In the genomic region with DNA sequence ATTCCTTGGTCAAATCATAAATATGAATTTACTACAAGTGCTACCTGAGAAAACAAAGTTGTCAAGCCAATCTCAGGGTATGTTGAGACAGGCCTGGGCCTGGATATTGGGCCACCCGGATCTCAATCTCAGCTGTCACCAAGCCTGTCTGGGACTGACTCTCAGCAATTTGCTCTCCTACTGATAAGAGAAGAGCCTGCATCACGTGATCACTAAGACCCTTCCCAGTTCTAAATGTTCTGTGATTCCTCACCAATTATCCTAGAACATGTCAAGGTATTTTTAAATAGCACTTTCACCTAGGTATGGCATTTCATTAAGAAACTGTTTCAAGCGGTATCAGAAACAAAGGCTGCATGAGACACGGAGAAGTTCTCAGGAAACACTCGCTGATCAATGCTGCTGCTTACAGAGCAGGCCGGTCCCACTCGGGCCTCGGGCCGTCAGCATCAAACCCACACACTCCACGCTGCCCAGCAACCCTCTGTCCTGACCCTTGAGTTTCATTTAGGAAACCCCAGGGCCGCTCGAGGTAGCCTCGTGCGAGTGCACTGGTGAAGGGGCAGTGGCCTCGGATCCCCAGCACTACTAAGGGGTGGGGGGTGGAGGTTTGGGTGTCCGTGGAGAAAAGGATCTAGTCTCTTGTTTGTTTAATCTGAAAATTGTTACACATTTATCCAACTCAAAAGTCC, we compare ENCODE assay signal across 9 cellular contexts. TPM values are rescaled to one million over a fixed set of nuclear protein-coding genes. Genes with fewer than 3 reads are reported as not detected.
DNase-seq lines count a peak whose midpoint lies in the region; ATAC-seq, FAIRE-seq and TF ChIP-seq lines count a peak whose summit lies in the region.
"Had no signal": no experiment of that assay in that cellular context is flagged by ENCODE, and none has a peak within 500 bp of the region (broad histone marks: within the 10 kb centered on the region; RNA-seq: fewer than 3 reads in every experiment).

No MANE protein-coding gene starts in this region.

- no peak for FAIRE-seq in bronchial epithelial cell (lab: Jason Lieb, UNC)

- peaks cover 49% of the 10 kb centered on the region for H3K4me1 Mint-ChIP-seq in memory B cell

- TF ChIP-seq POLR2A in upper lobe of left lung (IDR thresholded peaks at IDR 0.05) = peak in 1 of 4 donors; percentile 11

- H3K27ac Mint-ChIP-seq in memory B cell = peak overlapping the region; percentile 100

- H3K27me3 ChIP-seq in bronchial epithelial cell (ENCODE audit: control insufficient read depth, insufficient read depth, low read length) (no peaks in the 10 kb centered on the region), upper lobe of left lung (no peaks in the 10 kb centered on the region)

- peaks cover 53 to 66% (median 59%) of the 10 kb centered on the region in 4 donors for H3K4me1 ChIP-seq in upper lobe of left lung

- H3K36me3 ChIP-seq in bronchial epithelial cell (ENCODE audit: control insufficient read depth, insufficient read depth, low read length) = peaks cover 31% of the 10 kb centered on the region
- peaks cover 30 to 68% (median 45%) of the 10 kb centered on the region in 4 donors for H3K36me3 ChIP-seq in upper lobe of left lung

- H3K27ac ChIP-seq in upper lobe of left lung = peak overlapping the region; percentile 100

- no peak for TF ChIP-seq EP300 in upper lobe of left lung (IDR thresholded peaks at IDR 0.05)

- H3K4me3 ChIP-seq in bronchial epithelial cell (ENCODE audit: low read depth, low read length) (peak overlapping the region; percentile 97), upper lobe of left lung (peak overlapping the region; percentile 65 to 91 (median 78))

- no peaks in the 10 kb centered on the region for H3K27me3 Mint-ChIP-seq in memory B cell

- WGBS in upper lobe of left lung, 2 donors = 52 to 56% methylated on average over 16 of the region's 16 CpGs

- H3K9me3 Mint-ChIP-seq in memory B cell = no peaks in the 10 kb centered on the region

- peaks cover 51% of the 10 kb centered on the region for H3K36me3 Mint-ChIP-seq in memory B cell

- TF ChIP-seq CTCF in bronchial epithelial cell (IDR thresholded peaks at IDR 0.05; ENCODE audit: insufficient read depth, low read length, severe bottlenecking) (no peak), upper lobe of left lung (IDR thresholded peaks at IDR 0.05) (no peak)

- no peak for ATAC-seq in memory B cell (ENCODE audit: low read depth)
- no peak for ATAC-seq in upper lobe of left lung (ENCODE audit: low FRiP score in 2 of 2)
- no peak for ATAC-seq in GM21515 (IDR thresholded peaks at IDR 0.05; ENCODE audit: unreplicated experiment)

- no peaks in the 10 kb centered on the region for H3K9me3 ChIP-seq in upper lobe of left lung

- peak; percentile 36 for DNase-seq in activated naive CD4-positive, alpha-beta T cell treated with Interleukin-2 at 50 U/mL for 16 hours
- DNase-seq in activated naive CD4-positive, alpha-beta T cell (lab: John Stamatoyannopoulos, UW) = no peak
- peak; percentile 25 for DNase-seq in bronchial epithelial cell (ENCODE audit: low read depth)
- DNase-seq in memory B cell (ENCODE audit: low spot score in 2 of 2) = peak in 1 of 2 donors; percentile 45
- peak in 1 of 2 donors; percentile 78 for DNase-seq in upper lobe of left lung
- no peak for DNase-seq in stimulated activated CD4-positive, alpha-beta T cell treated with anti-CD3 and anti-CD28 coated beads, Interleukin-4, amount 100 ng/mL, for 4 hours
- DNase-seq in hippocampal formation (lab: John Stamatoyannopoulos, UW) = no peak
- DNase-seq: DMS79 had no signal

- H3K4me3 Mint-ChIP-seq in memory B cell = peak overlapping the region; percentile 90

RNA-seq across cellular contexts. Expression of gene KLF6, which starts 4.1 kb away (rescaled TPM):
- total RNA-seq in bronchial epithelial cell = 49.7 and 70.6 TPM in 2 replicates
- 100 to 1,000 TPM; 164 to 439 (median 249) TPM for total RNA-seq in upper lobe of left lung

Comparison
In these comparisons a context has a peak if more than half of its experiments do, and no peak if none do; other contexts are left out.
1. DNase-seq: peak in activated naive CD4-positive, alpha-beta T cell treated with Interleukin-2 at 50 U/mL for 16 hours (single experiment) and bronchial epithelial cell (single experiment); none in activated naive CD4-positive, alpha-beta T cell (0 of 4), stimulated activated CD4-positive, alpha-beta T cell treated with anti-CD3 and anti-CD28 coated beads, Interleukin-4, amount 100 ng/mL, for 4 hours (0 of 2) and hippocampal formation (0 of 2).